Comparison of ENCODE assay signal across 8 cellular contexts in genomic region chr10:17199351-17199804, GRCh38. TPM values are rescaled to one million over a fixed set of nuclear protein-coding genes. Genes with fewer than 3 reads are reported as not detected.
DNase-seq lines count a peak whose midpoint lies in the region; ATAC-seq and TF ChIP-seq lines count a peak whose summit lies in the region.

No MANE protein-coding gene starts in this region.

- no peak overlapping the region for H3K4me3 ChIP-seq in CD8-positive, alpha-beta memory T cell (ENCODE audit: low read length)
- peak overlapping the region; percentile 78 for H3K4me3 ChIP-seq in NB4 (ENCODE audit: low read depth, low read length)

- no peaks in the 10 kb centered on the region for H3K9me3 ChIP-seq in CD8-positive, alpha-beta memory T cell (ENCODE audit: low read length)

- no peak for DNase-seq in CD8-positive, alpha-beta memory T cell
- DNase-seq in NB4 (ENCODE audit: low read depth) (no peak), dermis blood vessel endothelial cell (peak; percentile 54), neural crest cell (ENCODE audit: low read depth, low spot score) (no peak)
- no peak for DNase-seq in effector CD4-positive, alpha-beta T cell

- no peaks in the 10 kb centered on the region for H3K27me3 Mint-ChIP-seq in CD8-positive, alpha-beta memory T cell
- no peaks in the 10 kb centered on the region for H3K27me3 Mint-ChIP-seq in neural crest cell (ENCODE audit: low read depth)

- no peak for ATAC-seq in GM21529 (IDR thresholded peaks at IDR 0.05; ENCODE audit: unreplicated experiment)
- ATAC-seq in GM21576 (IDR thresholded peaks at IDR 0.05; ENCODE audit: unreplicated experiment) = no peak
- ATAC-seq in GM19351 (IDR thresholded peaks at IDR 0.05; ENCODE audit: unreplicated experiment) = no peak

- TF ChIP-seq CTCF in NB4 (IDR thresholded peaks at IDR 0.05; ENCODE audit: low read depth, low read length) (no peak), neural crest cell (conservative IDR thresholded peaks at IDR 0.05) (no peak)

- no peaks in the 10 kb centered on the region for H3K36me3 ChIP-seq in CD8-positive, alpha-beta memory T cell (ENCODE audit: insufficient read depth, low read length)

- no peak overlapping the region for H3K27ac ChIP-seq in CD8-positive, alpha-beta memory T cell (ENCODE audit: low read depth, low read length)

- POLR2A ChIA-PET in CD8-positive, alpha-beta memory T cell (lab: Charles Lee) = no interaction called here

- H3K27ac Mint-ChIP-seq in CD8-positive, alpha-beta memory T cell = peak overlapping the region; percentile 2 to 100 (median 68)
- H3K27ac Mint-ChIP-seq in neural crest cell (ENCODE audit: unreplicated experiment) = peak overlapping the region; percentile 98

- CTCF ChIA-PET in CD8-positive, alpha-beta memory T cell (lab: Charles Lee) = interaction anchor here (1.2 to 5.3 kb wide), 2 partner anchors 18 to 29 kb away, joined by 3 to 71 read pairs; partner anchors contain the start of gene VIM

- peak overlapping the region in 5 of 7 donors; percentile 13 to 85 (median 44) for H3K4me3 Mint-ChIP-seq in CD8-positive, alpha-beta memory T cell
- peak overlapping the region; percentile 98 for H3K4me3 Mint-ChIP-seq in neural crest cell

- H3K4me1 ChIP-seq in CD8-positive, alpha-beta memory T cell (ENCODE audit: insufficient read depth, low read length) = peaks cover 10% of the 10 kb centered on the region

- TF ChIP-seq POLR2A in NB4 (IDR thresholded peaks at IDR 0.05; ENCODE audit: extremely low read depth, insufficient read length) = no peak

- no peaks in the 10 kb centered on the region for H3K27me3 ChIP-seq in CD8-positive, alpha-beta memory T cell (ENCODE audit: insufficient read depth, low read length, poor library complexity, severe bottlenecking)

- peaks cover 24 to 41% (median 40%) of the 10 kb centered on the region in 3 donors for H3K4me1 Mint-ChIP-seq in CD8-positive, alpha-beta memory T cell
- H3K4me1 Mint-ChIP-seq in neural crest cell = peaks cover 45% of the 10 kb centered on the region

- H3K9me3 Mint-ChIP-seq in CD8-positive, alpha-beta memory T cell = no peaks in the 10 kb centered on the region
- no peaks in the 10 kb centered on the region for H3K9me3 Mint-ChIP-seq in neural crest cell

- H3K36me3 Mint-ChIP-seq in CD8-positive, alpha-beta memory T cell = peaks cover 0 to 10% (median 0%) of the 10 kb centered on the region in 3 donors
- peaks cover 2% of the 10 kb centered on the region for H3K36me3 Mint-ChIP-seq in neural crest cell (ENCODE audit: low read depth)

RNA-seq across cellular contexts. Expression of gene TRDMT1, which starts 2.1 kb away (rescaled TPM):
- total RNA-seq in CD8-positive, alpha-beta memory T cell = 1 to 10 TPM; 7.3 to 9.8 TPM
- polyA plus RNA-seq in CD8-positive, alpha-beta memory T cell = 8.3 TPM
- total RNA-seq in dermis blood vessel endothelial cell (4.6 and 7.5 TPM in 2 replicates), neural crest cell (17.3 and 20.6 TPM in 2 replicates)

RNA-seq across cellular contexts. Expression of gene VIM, which starts 28.7 kb away (rescaled TPM):
- 1,000 to 10,000 TPM; 1,217 to 1,243 TPM for total RNA-seq in CD8-positive, alpha-beta memory T cell
- polyA plus RNA-seq in CD8-positive, alpha-beta memory T cell = 513 TPM
- total RNA-seq in dermis blood vessel endothelial cell (4,841 and 6,960 TPM in 2 replicates), neural crest cell (1,786 and 1,791 TPM in 2 replicates)
